25 cellular contexts compared by ENCODE assay signal in the genomic region with DNA sequence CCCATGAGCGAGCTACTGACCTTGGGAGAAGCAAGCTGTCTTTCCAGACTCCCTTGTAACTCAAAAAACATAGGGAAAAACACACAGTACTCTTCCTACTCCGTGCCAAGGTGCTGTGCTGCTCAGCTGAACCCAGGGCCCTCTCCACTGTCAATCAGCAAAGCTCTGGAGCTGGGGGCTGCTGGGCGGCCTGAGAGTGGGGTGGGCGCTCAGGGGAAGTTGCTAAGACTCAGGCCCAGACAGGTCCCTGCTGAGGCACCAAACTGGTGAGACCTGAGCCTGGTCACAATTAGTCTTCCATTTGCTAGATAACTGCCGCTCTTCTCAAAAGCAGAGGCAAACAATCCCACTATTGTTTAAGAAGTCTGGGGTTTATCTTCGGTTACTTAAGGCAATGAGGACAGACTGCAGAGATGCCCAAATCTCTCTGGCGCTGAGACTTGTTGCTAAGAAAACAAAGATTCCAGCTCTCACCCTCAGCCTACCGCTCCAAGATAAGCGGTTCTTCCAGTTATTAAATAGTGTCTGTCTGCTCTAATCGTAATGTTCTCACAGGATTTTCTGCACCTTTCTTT. TPM values are rescaled to one million over a fixed set of nuclear protein-coding genes. Genes with fewer than 3 reads are reported as not detected.
"Had no signal": no experiment of that assay in that cellular context is flagged by ENCODE, and none has a peak within 500 bp of the region (broad histone marks: within the 10 kb centered on the region; RNA-seq: fewer than 3 reads in every experiment).

No MANE protein-coding gene starts in this region.

- H3K27ac ChIP-seq: dorsolateral prefrontal cortex, gastrocnemius medialis, tibial nerve, uterus had no signal

- H3K36me3 Mint-ChIP-seq: activated naive CD4-positive, alpha-beta T cell treated with anti-CD3 and anti-CD28 coated beads, Interleukin-2, amount 10 ng/mL, durations not matched to agents 7 days and 5 days; brain had no signal

- H3K4me3 ChIP-seq: dorsolateral prefrontal cortex, gastrocnemius medialis, tibial nerve, uterus had no signal

- H3K4me3 Mint-ChIP-seq: activated CD8-positive, alpha-beta T cell treated with anti-CD3 and anti-CD28 coated beads for 36 hours; activated naive CD4-positive, alpha-beta T cell treated with anti-CD3 and anti-CD28 coated beads, Interleukin-2, amount 10 ng/mL, durations not matched to agents 7 days and 5 days; activated naive CD8-positive, alpha-beta T cell treated with anti-CD3 and anti-CD28 coated beads, Interleukin-2, amount 50 U/mL, for 24 hours; brain; nephron had no signal

- H3K9me3 ChIP-seq: gastrocnemius medialis, tibial nerve, uterus had no signal

- H3K4me1 ChIP-seq: gastrocnemius medialis, uterus had no signal

- H3K9me3 Mint-ChIP-seq: activated CD8-positive, alpha-beta T cell treated with anti-CD3 and anti-CD28 coated beads for 36 hours; activated naive CD4-positive, alpha-beta T cell treated with anti-CD3 and anti-CD28 coated beads, Interleukin-2, amount 10 ng/mL, durations not matched to agents 7 days and 5 days; activated naive CD8-positive, alpha-beta T cell treated with anti-CD3 and anti-CD28 coated beads, Interleukin-2, amount 50 U/mL, for 24 hours; nephron had no signal

- H3K36me3 ChIP-seq: gastrocnemius medialis, tibial nerve, uterus had no signal

- H3K27me3 Mint-ChIP-seq: activated CD8-positive, alpha-beta T cell treated with anti-CD3 and anti-CD28 coated beads for 36 hours had no signal

- DNase-seq: activated CD4-positive, alpha-beta T cell treated with anti-CD3 and anti-CD28 coated beads for 48 hours; activated CD4-positive, CD25-positive, alpha-beta regulatory T cell; activated CD8-positive, alpha-beta T cell treated with anti-CD3 and anti-CD28 coated beads for 36 hours; activated effector memory CD4-positive, alpha-beta T cell treated with Interleukin-2 at 50 U/mL for 16 hours; activated naive CD4-positive, alpha-beta T cell treated with anti-CD3 and anti-CD28 coated beads, Interleukin-2, amount 10 ng/mL, durations not matched to agents 7 days and 5 days; activated naive CD8-positive, alpha-beta T cell treated with anti-CD3 and anti-CD28 coated beads, Interleukin-2, amount 50 U/mL, for 24 hours; activated T-cell treated with anti-CD3 and anti-CD28 coated beads, Interleukin-2, amount 50 U/mL, for 1 hour; anterior cingulate cortex; central memory CD4-positive, alpha-beta T cell; dorsolateral prefrontal cortex; erythroblast; gastrocnemius medialis; left ventricle myocardium superior; mesenchymal stem cell; occipital lobe; stimulated activated CD4-positive, alpha-beta T cell treated with anti-CD3 and anti-CD28 coated beads, Interleukin-12 subunit alpha, Interleukin-12 subunit beta, amount 100 ng/mL, for 4 hours; stimulated activated CD4-positive, alpha-beta T cell treated with anti-CD3 and anti-CD28 coated beads, Interleukin-1b, Interleukin-23, amount 100 ng/mL, for 48 hours; stimulated activated naive CD4-positive, alpha-beta T cell treated with Interleukin-2 at 50 U/mL for 16 hours; substantia nigra; SW 1271; uterus had no signal

- H3K4me1 Mint-ChIP-seq: brain, nephron had no signal

- H3K27ac Mint-ChIP-seq: activated CD8-positive, alpha-beta T cell treated with anti-CD3 and anti-CD28 coated beads for 36 hours; activated naive CD4-positive, alpha-beta T cell treated with anti-CD3 and anti-CD28 coated beads, Interleukin-2, amount 10 ng/mL, durations not matched to agents 7 days and 5 days; activated naive CD8-positive, alpha-beta T cell treated with anti-CD3 and anti-CD28 coated beads, Interleukin-2, amount 50 U/mL, for 24 hours; brain; nephron had no signal

- H3K27me3 ChIP-seq: dorsolateral prefrontal cortex, gastrocnemius medialis, tibial nerve, uterus had no signal

RNA-seq across cellular contexts. Expression of a gene that starts 22.0 kb away (rescaled TPM):
- total RNA-seq: activated CD8-positive, alpha-beta T cell treated with anti-CD3 and anti-CD28 coated beads for 36 hours; kidney epithelial cell had no signal
